In genomic region chr5:79297661-79298060, GRCh38 we compare ENCODE assay signal across 15 cellular contexts.
A peak's percentile ranks its signal among the peaks of the same experiment; 100 is the strongest.
DNase-seq lines count a peak whose midpoint lies in the region; ATAC-seq and TF ChIP-seq lines count a peak whose summit lies in the region.
"Had no signal": no experiment of that assay in that cellular context is flagged by ENCODE, and none has a peak within 500 bp of the region (broad histone marks: within the 10 kb centered on the region; RNA-seq: fewer than 3 reads in every experiment).

No MANE protein-coding gene starts in this region.

- no peaks in the 10 kb centered on the region for H4K20me1 ChIP-seq in hepatocyte (ENCODE audit: insufficient read depth, poor library complexity, severe bottlenecking)

- POLR2A ChIA-PET in activated naive CD8-positive, alpha-beta T cell treated with anti-CD3 and anti-CD28 coated beads, Interleukin-2, amount 10 ng/mL, durations not matched to agents 7 days and 5 days (lab: Charles Lee), result no interaction called here
- POLR2A ChIA-PET in WTC11 (lab: Charles Lee), result no interaction called here

- TF ChIP-seq EP300 in upper lobe of left lung (IDR thresholded peaks at IDR 0.05), result no peak

- H3K36me3 Mint-ChIP-seq in activated naive CD8-positive, alpha-beta T cell treated with anti-CD3 and anti-CD28 coated beads, Interleukin-2, amount 10 ng/mL, durations not matched to agents 7 days and 5 days, result peaks cover 3% of the 10 kb centered on the region
- H3K36me3 Mint-ChIP-seq in activated naive CD8-positive, alpha-beta T cell treated with anti-CD3 and anti-CD28 coated beads, Interleukin-2, amount 50 U/mL, for 24 hours (ENCODE audit: low read depth), result peaks cover 15% of the 10 kb centered on the region
- peaks cover 12% of the 10 kb centered on the region for H3K36me3 Mint-ChIP-seq in WTC11

- H3K27ac ChIP-seq in upper lobe of left lung (no peak overlapping the region), hepatocyte (no peak overlapping the region)
- H3K27ac ChIP-seq: suprapubic skin had no signal

- H3K27me3 ChIP-seq in upper lobe of left lung (no peaks in the 10 kb centered on the region), hepatocyte (no peaks in the 10 kb centered on the region)
- H3K27me3 ChIP-seq: suprapubic skin had no signal

- no peak for TF ChIP-seq POLR2A in upper lobe of left lung (IDR thresholded peaks at IDR 0.05)

- H3K27ac Mint-ChIP-seq in activated naive CD8-positive, alpha-beta T cell treated with anti-CD3 and anti-CD28 coated beads, Interleukin-2, amount 10 ng/mL, durations not matched to agents 7 days and 5 days, result peak overlapping the region; percentile 19
- no peak overlapping the region for H3K27ac Mint-ChIP-seq in activated naive CD8-positive, alpha-beta T cell treated with anti-CD3 and anti-CD28 coated beads, Interleukin-2, amount 50 U/mL, for 24 hours
- peak overlapping the region; percentile 75 for H3K27ac Mint-ChIP-seq in WTC11
- H3K27ac Mint-ChIP-seq: T-helper 1 cell treated with Interleukin-12 subunit alpha and Interleukin-12 subunit beta and Interleukin-4 antibody, amounts not matched to agents 30 μg/mL and 1 μg/mL, for 36 hours had no signal

- no peaks in the 10 kb centered on the region for H3K9me3 Mint-ChIP-seq in activated naive CD8-positive, alpha-beta T cell treated with anti-CD3 and anti-CD28 coated beads, Interleukin-2, amount 10 ng/mL, durations not matched to agents 7 days and 5 days
- no peaks in the 10 kb centered on the region for H3K9me3 Mint-ChIP-seq in activated naive CD8-positive, alpha-beta T cell treated with anti-CD3 and anti-CD28 coated beads, Interleukin-2, amount 50 U/mL, for 24 hours
- no peaks in the 10 kb centered on the region for H3K9me3 Mint-ChIP-seq in WTC11
- H3K9me3 Mint-ChIP-seq: activated T-cell treated with anti-CD3 and anti-CD28 coated beads, Interleukin-2, amount 50 U/mL, for 4 hours; T-helper 1 cell treated with Interleukin-12 subunit alpha and Interleukin-12 subunit beta and Interleukin-4 antibody, amounts not matched to agents 30 μg/mL and 1 μg/mL, for 36 hours had no signal

- H3K4me3 ChIP-seq in upper lobe of left lung (no peak overlapping the region), hepatocyte (no peak overlapping the region)
- H3K4me3 ChIP-seq: suprapubic skin had no signal

- no peak for ATAC-seq in activated naive CD8-positive, alpha-beta T cell treated with anti-CD3 and anti-CD28 coated beads, Interleukin-2, amount 10 ng/mL, durations not matched to agents 7 days and 5 days (ENCODE audit: low read depth)
- no peak for ATAC-seq in activated naive CD8-positive, alpha-beta T cell treated with anti-CD3 and anti-CD28 coated beads, Interleukin-2, amount 50 U/mL, for 24 hours
- ATAC-seq in WTC11, result no peak
- peak; percentile 40 to 72 for ATAC-seq in upper lobe of left lung (ENCODE audit: low FRiP score in 2 of 2)
- ATAC-seq in GM19455 (IDR thresholded peaks at IDR 0.05; ENCODE audit: unreplicated experiment), result no peak
- no peak for ATAC-seq in GM21786 (IDR thresholded peaks at IDR 0.05; ENCODE audit: unreplicated experiment)
- ATAC-seq: activated T-cell treated with anti-CD3 and anti-CD28 coated beads, Interleukin-2, amount 50 U/mL, for 4 hours had no signal

- H3K4me1 ChIP-seq in upper lobe of left lung, result peaks cover 0 to 5% (median 0%) of the 10 kb centered on the region in 4 donors
- peaks cover 4% of the 10 kb centered on the region for H3K4me1 ChIP-seq in hepatocyte (ENCODE audit: insufficient read depth)
- H3K4me1 ChIP-seq: Caco-2, suprapubic skin had no signal

- 69 to 77% methylated on average over 4 of the region's 4 CpGs for WGBS in upper lobe of left lung, 2 donors
- WGBS in hepatocyte (ENCODE audit: low lambda C conversion rate, missing lambda C conversion rate), result 71% methylated on average over 4 of the region's 4 CpGs

- CTCF ChIA-PET in WTC11 (lab: Charles Lee), result no interaction called here

- no peak overlapping the region for H2AFZ ChIP-seq in hepatocyte

- H3K9me3 ChIP-seq in upper lobe of left lung (no peaks in the 10 kb centered on the region), hepatocyte (ENCODE audit: low read depth) (no peaks in the 10 kb centered on the region)
- H3K9me3 ChIP-seq: Caco-2, suprapubic skin had no signal

- no peaks in the 10 kb centered on the region for H3K27me3 Mint-ChIP-seq in activated naive CD8-positive, alpha-beta T cell treated with anti-CD3 and anti-CD28 coated beads, Interleukin-2, amount 10 ng/mL, durations not matched to agents 7 days and 5 days
- no peaks in the 10 kb centered on the region for H3K27me3 Mint-ChIP-seq in activated naive CD8-positive, alpha-beta T cell treated with anti-CD3 and anti-CD28 coated beads, Interleukin-2, amount 50 U/mL, for 24 hours
- no peaks in the 10 kb centered on the region for H3K27me3 Mint-ChIP-seq in WTC11 (ENCODE audit: low read depth)

- H3K4me2 ChIP-seq in hepatocyte, result no peak overlapping the region

- peaks cover 6% of the 10 kb centered on the region for H3K4me1 Mint-ChIP-seq in activated naive CD8-positive, alpha-beta T cell treated with anti-CD3 and anti-CD28 coated beads, Interleukin-2, amount 10 ng/mL, durations not matched to agents 7 days and 5 days
- H3K4me1 Mint-ChIP-seq in activated naive CD8-positive, alpha-beta T cell treated with anti-CD3 and anti-CD28 coated beads, Interleukin-2, amount 50 U/mL, for 24 hours, result no peaks in the 10 kb centered on the region
- H3K4me1 Mint-ChIP-seq in WTC11, result peaks cover 2% of the 10 kb centered on the region; the same call in 1 of the 2 replicates

- DNase-seq in activated naive CD8-positive, alpha-beta T cell treated with anti-CD3 and anti-CD28 coated beads, Interleukin-2, amount 10 ng/mL, durations not matched to agents 7 days and 5 days, result no peak
- DNase-seq in activated naive CD8-positive, alpha-beta T cell treated with anti-CD3 and anti-CD28 coated beads, Interleukin-2, amount 50 U/mL, for 24 hours, result no peak
- DNase-seq in WTC11 (ENCODE audit: low spot score) (no peak), iris pigment epithelial cell (ENCODE audit: low read depth) (peak; percentile 47), upper lobe of left lung (peak in 1 of 2 donors; percentile 33), hepatocyte (ENCODE audit: low spot score) (no peak)
- DNase-seq: activated CD4-positive, alpha-beta T cell treated with anti-CD3 and anti-CD28 coated beads for 4 hours; activated T-cell treated with anti-CD3 and anti-CD28 coated beads, Interleukin-2, amount 50 U/mL, for 4 hours; amygdala; Caco-2; NCI-H345 had no signal

- H3K4me3 Mint-ChIP-seq in activated naive CD8-positive, alpha-beta T cell treated with anti-CD3 and anti-CD28 coated beads, Interleukin-2, amount 10 ng/mL, durations not matched to agents 7 days and 5 days, result no peak overlapping the region
- no peak overlapping the region for H3K4me3 Mint-ChIP-seq in activated naive CD8-positive, alpha-beta T cell treated with anti-CD3 and anti-CD28 coated beads, Interleukin-2, amount 50 U/mL, for 24 hours
- no peak overlapping the region for H3K4me3 Mint-ChIP-seq in WTC11
- H3K4me3 Mint-ChIP-seq: activated T-cell treated with anti-CD3 and anti-CD28 coated beads, Interleukin-2, amount 50 U/mL, for 4 hours; T-helper 1 cell treated with Interleukin-12 subunit alpha and Interleukin-12 subunit beta and Interleukin-4 antibody, amounts not matched to agents 30 μg/mL and 1 μg/mL, for 36 hours had no signal

- H3K9me2 ChIP-seq in hepatocyte (replicated peaks; ENCODE audit: insufficient read depth), result no peaks in the 10 kb centered on the region

- H3K79me2 ChIP-seq in hepatocyte, result no peaks in the 10 kb centered on the region

- TF ChIP-seq CTCF in WTC11 (IDR thresholded peaks at IDR 0.05) (no peak), upper lobe of left lung (IDR thresholded peaks at IDR 0.05) (no peak), hepatocyte (IDR thresholded peaks at IDR 0.05; ENCODE audit: poor library complexity) (no peak)

- H3K36me3 ChIP-seq in upper lobe of left lung (peaks cover 11 to 28% (median 13%) of the 10 kb centered on the region in 4 donors), hepatocyte (replicated peaks; ENCODE audit: insufficient read depth, low read depth) (no peaks in the 10 kb centered on the region)

TF ChIP-seq in WTC11, 78 proteins besides CTCF, POLR2A, EP300 and RAD21:
- TF ChIP-seq ZNF263 (CRISPR knock-in tag; IDR thresholded peaks at IDR 0.05; ENCODE audit: low read depth), result no peak
- TF ChIP-seq IRF1 (CRISPR knock-in tag; IDR thresholded peaks at IDR 0.05), result no peak
- TF ChIP-seq E2F5 (CRISPR knock-in tag; IDR thresholded peaks at IDR 0.05), result no peak
- TF ChIP-seq ZNF121 (CRISPR knock-in tag; IDR thresholded peaks at IDR 0.05), result no peak
- no peak for TF ChIP-seq GRHL2 (CRISPR knock-in tag; IDR thresholded peaks at IDR 0.05; ENCODE audit: insufficient replicate concordance, severe bottlenecking)
- no peak for TF ChIP-seq TCF7 (CRISPR knock-in tag; IDR thresholded peaks at IDR 0.05; ENCODE audit: low read depth)
- no peak for TF ChIP-seq ERG (CRISPR knock-in tag; IDR thresholded peaks at IDR 0.05)
- TF ChIP-seq RELA (CRISPR knock-in tag; IDR thresholded peaks at IDR 0.05; ENCODE audit: borderline replicate concordance), result no peak
- TF ChIP-seq CBFB (CRISPR knock-in tag; IDR thresholded peaks at IDR 0.05; ENCODE audit: low read depth), result no peak
- TF ChIP-seq JUN (CRISPR knock-in tag; IDR thresholded peaks at IDR 0.05), result no peak
- TF ChIP-seq ZBTB21 (CRISPR knock-in tag; IDR thresholded peaks at IDR 0.05; ENCODE audit: borderline replicate concordance), result no peak

Comparison
In these comparisons a context has a peak if more than half of its experiments do, and no peak if none do; other contexts are left out.
1. ATAC-seq: peak in upper lobe of left lung (2 of 2); none in activated naive CD8-positive, alpha-beta T cell treated with anti-CD3 and anti-CD28 coated beads, Interleukin-2, amount 10 ng/mL, durations not matched to agents 7 days and 5 days (single experiment), activated naive CD8-positive, alpha-beta T cell treated with anti-CD3 and anti-CD28 coated beads, Interleukin-2, amount 50 U/mL, for 24 hours (single experiment), WTC11 (single experiment), GM19455 (single experiment) and GM21786 (single experiment).